ENCODE assay signal across 9 cellular contexts in the genomic region with DNA sequence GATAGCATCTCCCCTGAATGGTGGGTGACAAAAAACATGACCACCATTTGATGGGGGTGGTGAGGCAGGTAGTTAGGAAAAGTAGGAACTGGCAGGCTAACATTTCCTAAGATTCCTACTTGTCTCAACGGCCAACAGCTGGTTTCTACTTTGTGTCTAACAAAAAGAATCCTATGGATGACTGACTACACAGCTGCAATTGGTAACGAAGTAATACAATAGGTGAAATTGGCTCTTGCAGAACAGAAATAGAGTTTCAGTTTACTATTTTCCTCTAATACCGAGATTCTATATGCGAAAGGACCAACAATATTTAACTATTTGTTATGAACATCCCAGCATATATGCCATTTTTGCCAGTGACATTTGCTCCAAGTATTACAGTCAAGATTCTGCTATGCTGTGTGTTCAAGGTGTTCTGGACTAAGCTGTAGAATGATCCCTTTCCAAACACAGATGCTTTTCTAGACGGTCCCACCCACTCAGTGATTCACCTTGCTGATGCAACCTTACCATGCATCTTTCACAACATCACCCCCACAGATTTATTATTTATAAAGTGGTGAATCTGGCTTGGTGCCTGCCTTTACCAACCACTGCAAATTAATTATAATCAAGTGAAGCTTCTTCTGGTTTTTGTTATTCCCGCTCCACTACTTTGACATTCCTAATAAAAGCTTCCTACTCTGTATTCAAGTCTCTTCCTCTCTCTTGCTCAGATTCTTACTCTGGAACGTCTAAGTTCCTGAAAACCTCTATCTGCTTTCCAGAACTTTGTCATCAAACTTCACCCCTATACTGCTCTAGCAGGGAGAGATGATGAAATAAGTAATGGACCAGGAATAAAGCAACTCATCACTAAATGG. TPM values are rescaled to one million over a fixed set of nuclear protein-coding genes. Genes with fewer than 3 reads are reported as not detected.
A peak's percentile ranks its signal among the peaks of the same experiment; 100 is the strongest.
DNase-seq lines count a peak whose midpoint lies in the region; ATAC-seq and TF ChIP-seq lines count a peak whose summit lies in the region.
"Had no signal": no experiment of that assay in that cellular context is flagged by ENCODE, and none has a peak within 500 bp of the region (broad histone marks: within the 10 kb centered on the region; RNA-seq: fewer than 3 reads in every experiment).

No MANE protein-coding gene starts in this region.

- in situ Hi-C loops in Panc1 (cut with HindIII; ENCODE audit: low pct_unique_long_range_greater_than_20kb, low sequenced_read_pairs), result no loop called here

- POLR2A ChIA-PET in Panc1 (lab: Charles Lee), result no interaction called here

- TF ChIP-seq CTCF in Panc1 (IDR thresholded peaks at IDR 0.05) (no peak), choroid plexus epithelial cell (conservative IDR thresholded peaks at IDR 0.05; ENCODE audit: low read depth, low read length) (no peak)

- H3K9me3 ChIP-seq in Panc1 (ENCODE audit: control insufficient read depth, insufficient read depth, low read depth, low read length) (no peaks in the 10 kb centered on the region), skeletal muscle satellite cell (replicated peaks; ENCODE audit: low read length) (no peaks in the 10 kb centered on the region)

- peak; percentile 16 for DNase-seq in DMS 273 (lab: John Stamatoyannopoulos, UW; ENCODE audit: unreplicated experiment)
- no peak for DNase-seq in DMS 273 treated with DMSO at 0.1 percent for 48 hours (lab: John Stamatoyannopoulos, UW)
- no peak for DNase-seq in Panc1 (ENCODE audit: low read depth, low spot score)
- DNase-seq in choroid plexus epithelial cell (ENCODE audit: low read depth), result peak; percentile 83
- no peak for DNase-seq in NCI-H146 (lab: John Stamatoyannopoulos, UW)

- H3K36me3 ChIP-seq in Panc1 (ENCODE audit: control insufficient read depth, insufficient read depth, low read length) (peaks cover 10% of the 10 kb centered on the region), skeletal muscle satellite cell (ENCODE audit: insufficient read depth, low read length) (peaks cover 17% of the 10 kb centered on the region)

- no peaks in the 10 kb centered on the region for H3K4me1 ChIP-seq in Panc1 (ENCODE audit: control insufficient read depth, insufficient read depth, low read length)
- peaks cover 30% of the 10 kb centered on the region for H3K4me1 ChIP-seq in skeletal muscle satellite cell (ENCODE audit: control insufficient read depth, insufficient read depth, low read length)

- H3K9ac ChIP-seq in skeletal muscle satellite cell (ENCODE audit: low read depth, low read length), result no peak overlapping the region

- ATAC-seq in Panc1 (no peak), GM21526 (IDR thresholded peaks at IDR 0.05; ENCODE audit: low FRiP score, unreplicated experiment) (no peak), HG03039 (IDR thresholded peaks at IDR 0.05; ENCODE audit: unreplicated experiment) (no peak)

- intact Hi-C loops in Panc1 (cut with micrococcal nuclease; ENCODE audit: unreplicated experiment), result no loop called here

- H3K27ac ChIP-seq in Panc1 (ENCODE audit: low read length), result peak overlapping the region; percentile 35; the same call in 1 of the 2 replicates
- H3K27ac ChIP-seq: 22Rv1 had no signal

- CTCF ChIA-PET in Panc1 (lab: Charles Lee), result no interaction called here

- BruUV-seq in Panc1 (replicated peaks; lab: Mats Ljungman, UMichigan), result no TSS peak

- H3K27me3 ChIP-seq in Panc1 (ENCODE audit: control insufficient read depth, insufficient read depth, low read length) (no peaks in the 10 kb centered on the region), skeletal muscle satellite cell (ENCODE audit: control insufficient read depth, insufficient read depth, low read length) (no peaks in the 10 kb centered on the region)

- H3K4me2 ChIP-seq in skeletal muscle satellite cell (ENCODE audit: low read length), result peak overlapping the region; percentile 29

- H3K4me3 ChIP-seq in Panc1 (ENCODE audit: low read depth in 2 of 2, low read length in 2 of 2), result no peak overlapping the region
- H3K4me3 ChIP-seq in choroid plexus epithelial cell (ENCODE audit: low read depth, low read length), result no peak overlapping the region
- no peak overlapping the region for H3K4me3 ChIP-seq in skeletal muscle satellite cell (ENCODE audit: low read length)

RNA-seq across cellular contexts. Expression of gene BBIP1, which starts 16.8 kb away (rescaled TPM):
- total RNA-seq in Panc1 (2021; ENCODE audit: unreplicated experiment), result 55.2 TPM
- 21.2 TPM for polyA plus RNA-seq in Panc1 (2012; ENCODE audit: insufficient read length)
- 18.3 and 21.2 TPM in 2 replicates for total RNA-seq in skeletal muscle satellite cell (2012; rRNA removed)

RNA-seq across cellular contexts. Expression of gene SHOC2, which starts 17.2 kb away (rescaled TPM):
- total RNA-seq in Panc1 (2021; ENCODE audit: unreplicated experiment), result 56.6 TPM
- 17.8 TPM for polyA plus RNA-seq in Panc1 (2012; ENCODE audit: insufficient read length)
- total RNA-seq in skeletal muscle satellite cell (2012; rRNA removed), result 32.4 and 33.9 TPM in 2 replicates

RNA-seq across cellular contexts. Expression of gene PDCD4, which starts 30.5 kb away (rescaled TPM):
- 33.6 TPM for total RNA-seq in Panc1 (2021; ENCODE audit: unreplicated experiment)
- polyA plus RNA-seq in Panc1 (2012; ENCODE audit: insufficient read length), result 44.0 TPM
- total RNA-seq in skeletal muscle satellite cell (2012; rRNA removed), result 15.9 and 28.6 TPM in 2 replicates

Comparison
In these comparisons a context has a peak if more than half of its experiments do, and no peak if none do; other contexts are left out.
1. DNase-seq: peak in DMS 273 (single experiment) and choroid plexus epithelial cell (single experiment); none in DMS 273 treated with DMSO at 0.1 percent for 48 hours (single experiment), Panc1 (single experiment) and NCI-H146 (single experiment).